Comparison of ENCODE assay signal across 1 cellular context in the genomic region with DNA sequence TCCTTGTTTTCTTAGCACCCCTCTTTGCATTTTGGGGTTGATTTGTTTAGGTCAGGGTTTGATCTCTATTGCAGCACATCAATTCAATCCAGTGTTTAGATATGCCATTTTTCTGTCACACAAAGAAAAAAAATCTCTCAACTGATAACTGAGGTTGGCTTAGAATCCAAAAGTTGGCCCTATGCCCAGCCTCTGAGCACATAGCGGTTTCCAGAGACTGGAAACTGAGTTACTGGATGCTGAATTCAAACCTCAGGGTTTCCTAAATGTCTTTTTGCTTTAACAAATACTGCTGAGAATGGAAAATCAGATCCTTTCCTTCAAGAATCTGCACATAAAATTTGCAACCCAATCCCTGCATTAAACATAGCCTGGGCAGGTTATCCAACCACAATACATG.
TF ChIP-seq lines count a peak whose summit lies in the region.

No MANE protein-coding gene starts in this region.

TF ChIP-seq in HepG2, 621 proteins besides CTCF, POLR2A, EP300 and RAD21 (continued from another document):
- no peak for TF ChIP-seq HNRNPL (IDR thresholded peaks at IDR 0.05; ENCODE audit: low read depth, low read length)
- TF ChIP-seq FOXJ3 (CRISPR knock-in tag; IDR thresholded peaks at IDR 0.05; ENCODE audit: borderline replicate concordance), result no peak
- TF ChIP-seq ZKSCAN1 (IDR thresholded peaks at IDR 0.05; ENCODE audit: low read length), result no peak
- TF ChIP-seq THAP7 (CRISPR knock-in tag; IDR thresholded peaks at IDR 0.05), result no peak
- TF ChIP-seq RFX3 (CRISPR knock-in tag; IDR thresholded peaks at IDR 0.05), result no peak
- TF ChIP-seq ZXDC (CRISPR knock-in tag; IDR thresholded peaks at IDR 0.05), result no peak
- TF ChIP-seq, protein P1, sequence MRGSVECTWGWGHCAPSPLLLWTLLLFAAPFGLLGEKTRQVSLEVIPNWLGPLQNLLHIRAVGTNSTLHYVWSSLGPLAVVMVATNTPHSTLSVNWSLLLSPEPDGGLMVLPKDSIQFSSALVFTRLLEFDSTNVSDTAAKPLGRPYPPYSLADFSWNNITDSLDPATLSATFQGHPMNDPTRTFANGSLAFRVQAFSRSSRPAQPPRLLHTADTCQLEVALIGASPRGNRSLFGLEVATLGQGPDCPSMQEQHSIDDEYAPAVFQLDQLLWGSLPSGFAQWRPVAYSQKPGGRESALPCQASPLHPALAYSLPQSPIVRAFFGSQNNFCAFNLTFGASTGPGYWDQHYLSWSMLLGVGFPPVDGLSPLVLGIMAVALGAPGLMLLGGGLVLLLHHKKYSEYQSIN (CRISPR knock-in tag; IDR thresholded peaks at IDR 0.05; ENCODE audit: borderline replicate concordance), result no peak
TF ChIP-seq in HepG2: peak in this region for 0.
